Comparison of ENCODE assay signal across 8 cellular contexts in genomic region chrX:49054073-49054762, GRCh38. TPM values are rescaled to one million over a fixed set of nuclear protein-coding genes. Genes with fewer than 3 reads are reported as not detected.
DNase-seq lines count a peak whose midpoint lies in the region; ATAC-seq and TF ChIP-seq lines count a peak whose summit lies in the region.

No MANE protein-coding gene starts in this region.

- H3K27ac ChIP-seq in SU-DHL-6 (ENCODE audit: low read depth, low read length) = no peak overlapping the region
- H3K27ac ChIP-seq in psoas muscle = no peak overlapping the region

- 74 to 98% (median 93%) methylated on average over 5 of the region's 5 CpGs for WGBS in psoas muscle, 3 donors

- peak overlapping the region; percentile 62 for H3K4me2 ChIP-seq in SU-DHL-6 (ENCODE audit: low read depth, low read length, poor library complexity, severe bottlenecking)

- intact Hi-C loops in psoas muscle (cut with DNase I) = no loop called here

- 0 out of 2 replicates have a peak, but pooled peaks cover 3% of the 10 kb centered on the region for H3K36me3 ChIP-seq in ES-I3 (ENCODE audit: insufficient read depth, low read length)
- no peaks in the 10 kb centered on the region for H3K36me3 ChIP-seq in SU-DHL-6 (ENCODE audit: low read length)
- H3K36me3 ChIP-seq in psoas muscle (ENCODE audit: insufficient read depth in 1 of 2, low read depth in 1 of 2) = no peaks in the 10 kb centered on the region

- DNase-seq in fibroblast of mammary gland (ENCODE audit: low read depth) = no peak
- DNase-seq in psoas muscle = no peak
- no peak for DNase-seq in pons (ENCODE audit: low spot score)
- DNase-seq in SW480 (ENCODE audit: low spot score) = no peak
- no peak for DNase-seq in SKM-1 (lab: John Stamatoyannopoulos, UW; ENCODE audit: unreplicated experiment)

- H3K79me2 ChIP-seq in SU-DHL-6 (ENCODE audit: insufficient read depth, low read length) = no peaks in the 10 kb centered on the region

- peak in 1 of 4 donors; percentile 14 for ATAC-seq in psoas muscle
- no peak for ATAC-seq in HG03520 (IDR thresholded peaks at IDR 0.05; ENCODE audit: unreplicated experiment)

- no peaks in the 10 kb centered on the region for H3K9me3 ChIP-seq in ES-I3 (ENCODE audit: control insufficient read depth, insufficient read depth, low read length)
- no peaks in the 10 kb centered on the region for H3K9me3 ChIP-seq in SU-DHL-6 (ENCODE audit: insufficient read depth, low read length)
- H3K9me3 ChIP-seq in psoas muscle = no peaks in the 10 kb centered on the region

- peak overlapping the region; percentile 54 for H3K9ac ChIP-seq in ES-I3 (ENCODE audit: low read depth, low read length)
- H3K9ac ChIP-seq in SU-DHL-6 (ENCODE audit: low read length) = peak overlapping the region; percentile 78

- no peaks in the 10 kb centered on the region for H3F3A ChIP-seq in SU-DHL-6 (ENCODE audit: insufficient read depth)

- H3K4me1 ChIP-seq in ES-I3 (ENCODE audit: insufficient read depth, low read length) (peaks cover 9% of the 10 kb centered on the region), psoas muscle (no peaks in the 10 kb centered on the region)

- H3K27me3 ChIP-seq in SU-DHL-6 (ENCODE audit: low read length) = no peaks in the 10 kb centered on the region
- no peaks in the 10 kb centered on the region for H3K27me3 ChIP-seq in psoas muscle (ENCODE audit: insufficient read depth in 3 of 3, low read length in 2 of 3)

- no peaks in the 10 kb centered on the region for H3K9me2 ChIP-seq in SU-DHL-6 (replicated peaks; ENCODE audit: insufficient read depth, low read length)

- H2AFZ ChIP-seq in SU-DHL-6 (ENCODE audit: low read depth, low read length, severe bottlenecking) = peak overlapping the region; percentile 52

- TF ChIP-seq CTCF in SU-DHL-6 (IDR thresholded peaks at IDR 0.05; ENCODE audit: insufficient read depth, low read length, poor library complexity, severe bottlenecking) = no peak
- TF ChIP-seq CTCF in fibroblast of mammary gland (conservative IDR thresholded peaks at IDR 0.05; ENCODE audit: control insufficient read depth, insufficient read depth, low read depth, low read length) = no peak
- no peak for TF ChIP-seq CTCF in psoas muscle (IDR thresholded peaks at IDR 0.05)

- H3K4me3 ChIP-seq in SU-DHL-6 (ENCODE audit: insufficient read depth, low read length, poor library complexity, severe bottlenecking) (peak overlapping the region; percentile 52), fibroblast of mammary gland (ENCODE audit: control insufficient read depth, low read depth, low read length) (peak overlapping the region; percentile 30), psoas muscle (peak overlapping the region; percentile 69)

- H4K20me1 ChIP-seq in SU-DHL-6 (ENCODE audit: low read depth, low read length) = no peaks in the 10 kb centered on the region

RNA-seq across cellular contexts. Expression of gene CCDC120, which starts 4.6 kb away (rescaled TPM):
- 1 to 10 TPM in 2 of 4 donors, under 1 TPM in 2; 0.76 to 1.2 (median 0.95) TPM for total RNA-seq in psoas muscle
- polyA plus RNA-seq in psoas muscle = under 1 TPM; 0.40 to 0.48 (median 0.43) TPM

RNA-seq across cellular contexts. Expression of gene TFE3, which starts 11.1 kb away (rescaled TPM):
- total RNA-seq in psoas muscle = 10 to 100 TPM; 18.1 to 46.5 (median 30.4) TPM
- 10 to 100 TPM; 16.9 to 55.2 (median 32.3) TPM for polyA plus RNA-seq in psoas muscle

RNA-seq across cellular contexts. Expression of gene PRAF2, which starts 19.6 kb away (rescaled TPM):
- total RNA-seq in psoas muscle = 1 to 10 TPM; 4.3 to 9.1 (median 6.6) TPM
- 10 to 100 TPM in 2 of 3 donors, 1 to 10 TPM in 1; 9.7 to 12.5 (median 11.4) TPM for polyA plus RNA-seq in psoas muscle

RNA-seq across cellular contexts. Expression of gene WDR45, which starts 25.5 kb away (rescaled TPM):
- 10 to 100 TPM; 67.3 to 85.7 (median 75.0) TPM for total RNA-seq in psoas muscle
- polyA plus RNA-seq in psoas muscle = 100 to 1,000 TPM in 1 of 3 donors, 10 to 100 TPM in 2; 93.2 to 102 (median 99.4) TPM

RNA-seq across cellular contexts. Expression of gene GRIPAP1, which starts 52.2 kb away (rescaled TPM):
- total RNA-seq in psoas muscle = 10 to 100 TPM; 16.5 to 23.6 (median 19.4) TPM
- polyA plus RNA-seq in psoas muscle = 10 to 100 TPM; 12.6 to 17.5 (median 13.4) TPM
